In genomic region chr4:163167333-163167626, GRCh38 we compare ENCODE assay signal across 2 cellular contexts.
TF ChIP-seq lines count a peak whose summit lies in the region.

No MANE protein-coding gene starts in this region.

TF ChIP-seq in SK-N-SH, 30 proteins besides CTCF, POLR2A, EP300 and RAD21 (continued from another document):
- TF ChIP-seq ZBTB33 (IDR thresholded peaks at IDR 0.05; ENCODE audit: borderline replicate concordance, low read depth): no peak
- TF ChIP-seq RXRA (IDR thresholded peaks at IDR 0.05; ENCODE audit: borderline replicate concordance, low read depth): no peak

TF ChIP-seq in SK-N-SH treated with all-trans-retinoic acid at 6 μM for 48 hours, 23 proteins besides CTCF, POLR2A, EP300 and RAD21 (continued from another document):
- TF ChIP-seq TCF4 (CRISPR knock-in tag; IDR thresholded peaks at IDR 0.05; ENCODE audit: borderline replicate concordance): no peak
- no peak for TF ChIP-seq ISL1 (CRISPR knock-in tag; IDR thresholded peaks at IDR 0.05)
- no peak for TF ChIP-seq ZNF8 (CRISPR knock-in tag; IDR thresholded peaks at IDR 0.05)
- no peak for TF ChIP-seq SNAI2 (CRISPR knock-in tag; IDR thresholded peaks at IDR 0.05)
TF ChIP-seq in SK-N-SH treated with all-trans-retinoic acid at 6 μM for 48 hours: peak in this region for 0.
